Comparison of ENCODE assay signal across 8 cellular contexts in genomic region chr13:111531505-111531904, GRCh38.
A peak's percentile ranks its signal among the peaks of the same experiment; 100 is the strongest.
DNase-seq lines count a peak whose midpoint lies in the region; ATAC-seq lines count a peak whose summit lies in the region.

No MANE protein-coding gene starts in this region.

- no peak overlapping the region for H3K4me2 ChIP-seq in GM23248 (ENCODE audit: unreplicated experiment)

- no peaks in the 10 kb centered on the region for H4K20me1 ChIP-seq in GM23248 (ENCODE audit: insufficient read depth)

- H3F3A ChIP-seq in GM23248 (ENCODE audit: insufficient read depth): no peaks in the 10 kb centered on the region

- H3K27ac ChIP-seq in GM23248: no peak overlapping the region

- H3K36me3 ChIP-seq in GM23248 (ENCODE audit: low read depth): no peaks in the 10 kb centered on the region

- no peaks in the 10 kb centered on the region for H3K79me2 ChIP-seq in GM23248 (ENCODE audit: insufficient read depth)

- peaks cover 13% of the 10 kb centered on the region; the same call in 1 of the 2 replicates for H3K27me3 ChIP-seq in GM23248 (replicated peaks; ENCODE audit: insufficient read depth)

- H3K9ac ChIP-seq in GM23248: no peak overlapping the region

- DNase-seq in GM23248 (peak; percentile 6), NCI-H1417 treated with DMSO at 0.1 percent for 48 hours (lab: John Stamatoyannopoulos, UW) (peak; percentile 69), astrocyte of the hippocampus (ENCODE audit: low read depth, low spot score) (peak; percentile 26), midbrain (lab: John Stamatoyannopoulos, UW) (peak; percentile 69), HCEC 1CT (no peak), iPS-NIHi7 (ENCODE audit: extremely low spot score) (no peak)

- H3K9me2 ChIP-seq in GM23248 (ENCODE audit: insufficient read depth): no peaks in the 10 kb centered on the region

- no peak overlapping the region for H2AFZ ChIP-seq in GM23248

- no peak overlapping the region for H3K4me3 ChIP-seq in GM23248

- ATAC-seq in HG03460 (IDR thresholded peaks at IDR 0.05; ENCODE audit: unreplicated experiment): no peak
- no peak for ATAC-seq in HG02884 (IDR thresholded peaks at IDR 0.05; ENCODE audit: unreplicated experiment)

- no peaks in the 10 kb centered on the region for H3K9me3 ChIP-seq in GM23248 (ENCODE audit: low read depth)

- H3K4me1 ChIP-seq in GM23248 (ENCODE audit: insufficient read depth): no peaks in the 10 kb centered on the region

- in situ Hi-C loops in GM23248 (cut with MboI): no loop called here

- 8 to 10% methylated on average over 7 of the region's 7 CpGs for WGBS in GM23248 (ENCODE audit: low coverage in 1 of 2, low lambda C conversion rate in 2 of 2, missing lambda C conversion rate in 2 of 2), 2 experiments

Comparison
In these comparisons a context has a peak if more than half of its experiments do, and no peak if none do; other contexts are left out.
1. DNase-seq: peak in GM23248 (single experiment), NCI-H1417 treated with DMSO at 0.1 percent for 48 hours (single experiment), astrocyte of the hippocampus (single experiment) and midbrain (single experiment); none in HCEC 1CT (single experiment) and iPS-NIHi7 (single experiment).